Comparison of ENCODE assay signal across 8 cellular contexts in the genomic region with DNA sequence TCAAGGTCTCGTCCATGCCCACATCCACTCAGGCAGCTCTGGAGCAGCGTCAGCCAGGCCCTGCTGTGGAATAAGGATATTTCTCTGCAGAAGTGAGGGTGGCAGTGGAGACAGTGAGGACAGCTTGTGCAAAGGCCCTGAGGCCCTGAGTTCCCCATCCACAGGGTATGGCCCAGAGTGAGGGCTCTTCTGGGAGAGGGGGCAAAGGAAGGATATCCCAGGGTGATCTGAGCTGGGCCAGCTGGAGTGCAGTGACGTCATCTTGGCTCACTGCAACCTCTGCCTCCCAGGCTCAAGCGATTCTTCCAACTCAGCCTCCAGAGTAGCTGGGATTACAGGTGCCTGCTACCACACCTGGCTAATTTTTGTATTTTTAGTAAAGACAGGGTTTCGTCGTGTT. TPM values are rescaled to one million over a fixed set of nuclear protein-coding genes. Genes with fewer than 3 reads are reported as not detected.
"Had no signal": no experiment of that assay in that cellular context is flagged by ENCODE, and none has a peak within 500 bp of the region (broad histone marks: within the 10 kb centered on the region; RNA-seq: fewer than 3 reads in every experiment).

No MANE protein-coding gene starts in this region.

- H3K4me3 ChIP-seq: GM23248, HAP-1 had no signal

- H2AFZ ChIP-seq: GM23248 had no signal

- H3K4me1 ChIP-seq: HAP-1 had no signal

- H3K9ac ChIP-seq: GM23248 had no signal

- H3K9me3 ChIP-seq: HAP-1 had no signal

- ATAC-seq: HCT116 had no signal

- DNase-seq: GM23248, GOT3, KBM-7 had no signal

- FAIRE-seq: HTR-8/SVneo had no signal

- H3K27ac ChIP-seq: GM23248 had no signal

RNA-seq across cellular contexts. Expression of gene EXOC3L2, which starts 17.4 kb away (rescaled TPM):
- total RNA-seq: GM23248, H4, HT-29 had no signal
- polyA plus RNA-seq: GM23248 had no signal
